ENCODE assay signal across 22 cellular contexts in genomic region chr5:75192264-75192663, GRCh38.
"Had no signal": no experiment of that assay in that cellular context is flagged by ENCODE, and none has a peak within 500 bp of the region (broad histone marks: within the 10 kb centered on the region; RNA-seq: fewer than 3 reads in every experiment).

No MANE protein-coding gene starts in this region.

- H3K4me2 ChIP-seq: SK-N-SH had no signal

- H3K27ac ChIP-seq: RWPE1 had no signal

- ATAC-seq: HepG2, Panc1, PC-3 had no signal

- H3K9me3 ChIP-seq: SK-N-SH had no signal

- H3K9ac ChIP-seq: SK-N-SH had no signal

- DNase-seq: IMR-90, Karpas-422, KG1, MM.1S, NCI-H1092 treated with DMSO at 0.1 percent for 48 hours, NCI-H1436, NCI-H187, NCI-H2029, NCI-H2081 treated with DMSO at 0.1 percent for 48 hours, NCI-H2171, NCI-H226, NCI-H446, NCI-H510A, NCI-H524 treated with DMSO at 0.1 percent for 48 hours, NCI-H69, NCI-H774, PC-3, SHP77, SK-N-SH had no signal
